32 cellular contexts compared by ENCODE assay signal in genomic region chr6:47349931-47350330, GRCh38.
"Had no signal": no experiment of that assay in that cellular context is flagged by ENCODE, and none has a peak within 500 bp of the region (broad histone marks: within the 10 kb centered on the region; RNA-seq: fewer than 3 reads in every experiment).

No MANE protein-coding gene starts in this region.

- H3K4me1 ChIP-seq: body of pancreas, esophagus muscularis mucosa, foreskin keratinocyte, gastroesophageal sphincter had no signal

- DNase-seq: activated CD4-positive, alpha-beta memory T cell treated with anti-CD3 and anti-CD28 coated beads for 36 hours; activated CD4-positive, alpha-beta T cell treated with anti-CD3 and anti-CD28 coated beads for 36 hours; activated CD4-positive, alpha-beta T cell treated with anti-CD3 and anti-CD28 coated beads, Interleukin-2, amount 10 ng/mL, durations not matched to agents 24 days and 14 days; activated CD4-positive, CD25-positive, alpha-beta regulatory T cell; activated CD4-positive, CD25-positive, alpha-beta regulatory T cell treated with anti-CD3 and anti-CD28 coated beads, Interleukin-2, amount 50 U/mL, for 72 hours; activated CD8-positive, alpha-beta memory T cell treated with anti-CD3 and anti-CD28 coated beads, Interleukin-2, amount 10 ng/mL, durations not matched to agents 7 days and 5 days; activated CD8-positive, alpha-beta memory T cell treated with anti-CD3 and anti-CD28 coated beads, Interleukin-2, amount 50 U/mL, for 4 hours; activated CD8-positive, alpha-beta T cell treated with anti-CD3 and anti-CD28 coated beads, Interleukin-2, amount 10 ng/mL, durations not matched to agents 7 days and 5 days; activated effector memory CD4-positive, alpha-beta T cell treated with anti-CD3 and anti-CD28 coated beads, Interleukin-2, amount 50 U/mL, for 16 hours; activated naive CD4-positive, alpha-beta T cell treated with anti-CD3 and anti-CD28 coated beads, Interleukin-2, amount 10 ng/mL, durations not matched to agents 7 days and 5 days; activated naive CD8-positive, alpha-beta T cell treated with anti-CD3 and anti-CD28 coated beads, Interleukin-2, amount 10 ng/mL, durations not matched to agents 7 days and 5 days; activated T-cell treated with anti-CD3 and anti-CD28 coated beads, Interleukin-2, amount 50 U/mL, for 1 hour; activated T-cell treated with anti-CD3 and anti-CD28 coated beads, Interleukin-2, amount 50 U/mL, for 48 hours; amygdala; aorta; body of pancreas; central memory CD4-positive, alpha-beta T cell; cortex of kidney; dermis blood vessel endothelial cell; effector CD4-positive, alpha-beta T cell; effector memory CD8-positive, alpha-beta T cell; erythroblast; foreskin keratinocyte; heart right ventricle; T-helper 2 cell had no signal

- H3K36me3 ChIP-seq: cardiac muscle cell, esophagus muscularis mucosa, gastroesophageal sphincter, heart right ventricle had no signal

- H3K4me3 ChIP-seq: body of pancreas, cardiac muscle cell, esophagus muscularis mucosa, gastroesophageal sphincter, heart right ventricle, hepatocyte had no signal

- H3K27ac ChIP-seq: body of pancreas, cardiac muscle cell, esophagus muscularis mucosa, foreskin keratinocyte, gastroesophageal sphincter, heart right ventricle, hepatocyte had no signal

- ATAC-seq: activated CD4-positive, alpha-beta T cell treated with anti-CD3 and anti-CD28 coated beads for 36 hours; activated CD8-positive, alpha-beta memory T cell treated with anti-CD3 and anti-CD28 coated beads, Interleukin-2, amount 10 ng/mL, durations not matched to agents 7 days and 5 days; activated CD8-positive, alpha-beta T cell treated with anti-CD3 and anti-CD28 coated beads, Interleukin-2, amount 10 ng/mL, durations not matched to agents 7 days and 5 days; activated naive CD4-positive, alpha-beta T cell treated with anti-CD3 and anti-CD28 coated beads, Interleukin-2, amount 50 U/mL, for 72 hours; body of pancreas; effector memory CD8-positive, alpha-beta T cell; foreskin keratinocyte; gastroesophageal sphincter; heart right ventricle had no signal

- H3K4me3 Mint-ChIP-seq: activated CD4-positive, alpha-beta memory T cell treated with anti-CD3 and anti-CD28 coated beads for 36 hours; activated CD4-positive, alpha-beta T cell treated with anti-CD3 and anti-CD28 coated beads for 36 hours; activated CD4-positive, alpha-beta T cell treated with anti-CD3 and anti-CD28 coated beads, Interleukin-2, amount 10 ng/mL, durations not matched to agents 24 days and 14 days; activated CD8-positive, alpha-beta memory T cell treated with anti-CD3 and anti-CD28 coated beads, Interleukin-2, amount 10 ng/mL, durations not matched to agents 7 days and 5 days; activated CD8-positive, alpha-beta T cell treated with anti-CD3 and anti-CD28 coated beads, Interleukin-2, amount 10 ng/mL, durations not matched to agents 7 days and 5 days; activated naive CD4-positive, alpha-beta T cell treated with anti-CD3 and anti-CD28 coated beads, Interleukin-2, amount 10 ng/mL, durations not matched to agents 7 days and 5 days; activated naive CD8-positive, alpha-beta T cell treated with anti-CD3 and anti-CD28 coated beads, Interleukin-2, amount 10 ng/mL, durations not matched to agents 7 days and 5 days; activated T-helper 1 cell treated with anti-CD3 and anti-CD28 coated beads, Interleukin-12 subunit alpha, Interleukin-12 subunit beta, Interleukin-2, Interleukin-4 antibody, amounts not matched to agents 30 ng/mL and 10 ng/mL and 1 ng/mL, durations not matched to agents 14 hours and 24 hours and 36 hours; effector memory CD8-positive, alpha-beta T cell had no signal

- H3K27ac Mint-ChIP-seq: activated CD4-positive, alpha-beta memory T cell treated with anti-CD3 and anti-CD28 coated beads for 36 hours; activated CD4-positive, alpha-beta T cell treated with anti-CD3 and anti-CD28 coated beads for 36 hours; activated CD4-positive, alpha-beta T cell treated with anti-CD3 and anti-CD28 coated beads, Interleukin-2, amount 10 ng/mL, durations not matched to agents 24 days and 14 days; activated CD8-positive, alpha-beta memory T cell treated with anti-CD3 and anti-CD28 coated beads, Interleukin-2, amount 10 ng/mL, durations not matched to agents 7 days and 5 days; activated CD8-positive, alpha-beta T cell treated with anti-CD3 and anti-CD28 coated beads, Interleukin-2, amount 10 ng/mL, durations not matched to agents 7 days and 5 days; activated naive CD4-positive, alpha-beta T cell treated with anti-CD3 and anti-CD28 coated beads, Interleukin-2, amount 10 ng/mL, durations not matched to agents 7 days and 5 days; activated naive CD4-positive, alpha-beta T cell treated with anti-CD3 and anti-CD28 coated beads, Interleukin-2, amount 50 U/mL, for 72 hours; activated naive CD8-positive, alpha-beta T cell treated with anti-CD3 and anti-CD28 coated beads, Interleukin-2, amount 10 ng/mL, durations not matched to agents 7 days and 5 days; activated T-helper 1 cell treated with anti-CD3 and anti-CD28 coated beads, Interleukin-12 subunit alpha, Interleukin-12 subunit beta, Interleukin-2, Interleukin-4 antibody, amounts not matched to agents 30 ng/mL and 10 ng/mL and 1 ng/mL, durations not matched to agents 14 hours and 24 hours and 36 hours; activated T-helper 2 cell treated with anti-CD3 and anti-CD28 coated beads, Interferon-gamma antibody, Interleukin-2, Interleukin-4, amounts not matched to agents 10 μg/mL and 5 μg/mL and 100 μg/mL, durations not matched to agents 14 hours and 24 hours and 36 hours; effector memory CD8-positive, alpha-beta T cell had no signal

- H3K4me1 Mint-ChIP-seq: activated CD4-positive, alpha-beta T cell treated with anti-CD3 and anti-CD28 coated beads for 36 hours; activated CD4-positive, alpha-beta T cell treated with anti-CD3 and anti-CD28 coated beads, Interleukin-2, amount 10 ng/mL, durations not matched to agents 24 days and 14 days; activated CD8-positive, alpha-beta memory T cell treated with anti-CD3 and anti-CD28 coated beads, Interleukin-2, amount 10 ng/mL, durations not matched to agents 7 days and 5 days; activated naive CD4-positive, alpha-beta T cell treated with anti-CD3 and anti-CD28 coated beads, Interleukin-2, amount 10 ng/mL, durations not matched to agents 7 days and 5 days had no signal

- H3K36me3 Mint-ChIP-seq: activated CD4-positive, alpha-beta memory T cell treated with anti-CD3 and anti-CD28 coated beads for 36 hours; activated CD8-positive, alpha-beta memory T cell treated with anti-CD3 and anti-CD28 coated beads, Interleukin-2, amount 10 ng/mL, durations not matched to agents 7 days and 5 days; activated naive CD4-positive, alpha-beta T cell treated with anti-CD3 and anti-CD28 coated beads, Interleukin-2, amount 10 ng/mL, durations not matched to agents 7 days and 5 days; activated naive CD4-positive, alpha-beta T cell treated with anti-CD3 and anti-CD28 coated beads, Interleukin-2, amount 50 U/mL, for 72 hours; activated naive CD8-positive, alpha-beta T cell treated with anti-CD3 and anti-CD28 coated beads, Interleukin-2, amount 10 ng/mL, durations not matched to agents 7 days and 5 days had no signal

- H3K9me3 Mint-ChIP-seq: activated CD4-positive, alpha-beta memory T cell treated with anti-CD3 and anti-CD28 coated beads for 36 hours; activated CD4-positive, alpha-beta T cell treated with anti-CD3 and anti-CD28 coated beads, Interleukin-2, amount 10 ng/mL, durations not matched to agents 24 days and 14 days; activated naive CD4-positive, alpha-beta T cell treated with anti-CD3 and anti-CD28 coated beads, Interleukin-2, amount 10 ng/mL, durations not matched to agents 7 days and 5 days; activated naive CD4-positive, alpha-beta T cell treated with anti-CD3 and anti-CD28 coated beads, Interleukin-2, amount 50 U/mL, for 72 hours; activated naive CD8-positive, alpha-beta T cell treated with anti-CD3 and anti-CD28 coated beads, Interleukin-2, amount 10 ng/mL, durations not matched to agents 7 days and 5 days; activated T-helper 1 cell treated with anti-CD3 and anti-CD28 coated beads, Interleukin-12 subunit alpha, Interleukin-12 subunit beta, Interleukin-2, Interleukin-4 antibody, amounts not matched to agents 30 ng/mL and 10 ng/mL and 1 ng/mL, durations not matched to agents 14 hours and 24 hours and 36 hours; activated T-helper 2 cell treated with anti-CD3 and anti-CD28 coated beads, Interferon-gamma antibody, Interleukin-2, Interleukin-4, amounts not matched to agents 10 μg/mL and 5 μg/mL and 100 μg/mL, durations not matched to agents 14 hours and 24 hours and 36 hours; effector memory CD8-positive, alpha-beta T cell had no signal

- H3K9me3 ChIP-seq: body of pancreas, esophagus muscularis mucosa, gastroesophageal sphincter, heart right ventricle had no signal

- H3K27me3 ChIP-seq: body of pancreas, cardiac muscle cell, esophagus muscularis mucosa, hepatocyte had no signal
